ENCODE assay signal across 12 cellular contexts in genomic region chr3:108474581-108474980, GRCh38. TPM values are rescaled to one million over a fixed set of nuclear protein-coding genes. Genes with fewer than 3 reads are reported as not detected.
"Had no signal": no experiment of that assay in that cellular context is flagged by ENCODE, and none has a peak within 500 bp of the region (broad histone marks: within the 10 kb centered on the region; RNA-seq: fewer than 3 reads in every experiment).

No MANE protein-coding gene starts in this region.

- H3K4me3 ChIP-seq: mucosa of descending colon, pancreas, spleen had no signal

- ATAC-seq: activated CD4-positive, alpha-beta T cell treated with anti-CD3 and anti-CD28 coated beads for 36 hours; left cardiac atrium; mucosa of descending colon; naive thymus-derived CD4-positive, alpha-beta T cell; pancreas; sciatic nerve had no signal

- H3K27me3 ChIP-seq: pancreas, spleen had no signal

- DNase-seq: activated CD4-positive, alpha-beta T cell treated with anti-CD3 and anti-CD28 coated beads for 36 hours; activated CD4-positive, alpha-beta T cell treated with anti-CD3 and anti-CD28 coated beads, Interleukin-2, amount 50 U/mL, for 48 hours; cortex of kidney; left cardiac atrium; mesenchymal stem cell; mucosa of descending colon; naive thymus-derived CD4-positive, alpha-beta T cell; pancreas; spleen; stimulated activated naive B cell treated with anti-CD40 and anti-IgM and Interleukin-4, amounts not matched to agents 10 μg/mL and 1 μg/mL and 100 μg/mL, for 72 hours; T-helper 2 cell had no signal

- H3K9me3 ChIP-seq: mucosa of descending colon, pancreas, spleen had no signal

- H3K36me3 ChIP-seq: pancreas, spleen had no signal

- H3K27ac ChIP-seq: pancreas, spleen had no signal

RNA-seq across cellular contexts. Expression of gene MYH15, which starts 35.8 kb away (rescaled TPM):
- polyA plus RNA-seq: naive thymus-derived CD4-positive, alpha-beta T cell had no signal
